12 cellular contexts compared by ENCODE assay signal in the genomic region with DNA sequence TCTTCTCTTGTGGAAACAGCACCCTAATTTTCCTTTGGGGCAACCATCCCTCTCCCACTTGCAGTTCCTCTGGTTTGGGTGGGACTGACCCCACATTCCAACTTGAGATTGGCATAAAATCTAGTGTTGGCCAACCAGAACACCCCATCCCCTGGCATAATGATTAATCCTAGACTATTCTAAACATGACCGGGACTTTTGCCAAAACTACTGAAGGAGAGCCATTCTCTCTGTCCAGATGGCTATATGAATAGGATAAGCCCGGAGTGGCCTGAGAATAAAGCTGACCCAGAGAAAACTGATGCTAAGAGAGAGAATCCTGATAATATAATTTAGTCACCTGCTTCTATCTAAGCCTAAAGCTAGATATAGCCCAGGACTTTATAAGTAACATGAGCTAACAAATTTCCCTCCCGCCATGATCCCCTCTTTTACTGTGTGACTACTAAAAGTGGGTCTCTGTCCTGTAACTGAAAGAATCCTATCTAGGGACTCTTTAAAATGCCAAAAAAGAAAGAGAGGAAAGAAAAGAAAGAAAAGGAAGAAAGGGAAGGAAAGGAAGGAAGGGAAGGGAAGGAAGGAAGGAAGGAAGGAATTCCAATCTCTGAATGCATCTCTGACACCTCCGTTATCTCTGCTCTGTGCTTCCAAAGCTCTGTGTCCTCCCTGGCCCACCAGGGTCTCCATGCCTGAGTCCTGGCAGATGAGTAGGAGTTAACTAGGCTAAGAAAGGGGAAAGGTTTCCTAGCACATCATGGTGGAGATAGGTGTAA. TPM values are rescaled to one million over a fixed set of nuclear protein-coding genes. Genes with fewer than 3 reads are reported as not detected.
A peak's percentile ranks its signal among the peaks of the same experiment; 100 is the strongest.
DNase-seq lines count a peak whose midpoint lies in the region; ATAC-seq and TF ChIP-seq lines count a peak whose summit lies in the region.
"Had no signal": no experiment of that assay in that cellular context is flagged by ENCODE, and none has a peak within 500 bp of the region (broad histone marks: within the 10 kb centered on the region; RNA-seq: fewer than 3 reads in every experiment).

No MANE protein-coding gene starts in this region.

- no peaks in the 10 kb centered on the region for H3K4me1 ChIP-seq in breast epithelium
- H3K4me1 ChIP-seq in foreskin keratinocyte = no peaks in the 10 kb centered on the region
- H3K4me1 ChIP-seq in prostate gland (replicated peaks) = no peaks in the 10 kb centered on the region
- H3K4me1 ChIP-seq: heart left ventricle had no signal

- H3K27me3 ChIP-seq in breast epithelium (peaks cover 0 to 18% of the 10 kb centered on the region in 2 donors), foreskin keratinocyte (no peaks in the 10 kb centered on the region), prostate gland (replicated peaks; ENCODE audit: insufficient read depth) (no peaks in the 10 kb centered on the region)
- H3K27me3 ChIP-seq: cardiac muscle cell had no signal

- ATAC-seq in SK-N-SH treated with all-trans-retinoic acid at 6 μM for 48 hours (peak; percentile 85), foreskin keratinocyte (no peak)
- ATAC-seq in stimulated activated naive B cell treated with anti-CD40 and anti-IgM and Interleukin-4, amounts not matched to agents 10 μg/mL and 1 μg/mL and 100 μg/mL, for 72 hours (replicated peaks) = no peak
- ATAC-seq: heart left ventricle had no signal

- no TSS peak for BruUV-seq in MCF 10A (replicated peaks; lab: Mats Ljungman, UMichigan)

- H3K4me3 ChIP-seq in breast epithelium (no peak overlapping the region), fibroblast of mammary gland (ENCODE audit: control insufficient read depth, low read depth, low read length) (no peak overlapping the region), prostate gland (no peak overlapping the region)
- H3K4me3 ChIP-seq: cardiac muscle cell, heart left ventricle, SK-N-MC had no signal

- H3K27ac ChIP-seq in breast epithelium (no peak overlapping the region), foreskin keratinocyte (no peak overlapping the region), prostate gland (no peak overlapping the region)
- H3K27ac ChIP-seq: cardiac muscle cell, heart left ventricle, SK-N-MC had no signal

- TF ChIP-seq CTCF in MCF 10A (IDR thresholded peaks at IDR 0.05; ENCODE audit: unreplicated experiment) (no peak), breast epithelium (IDR thresholded peaks at IDR 0.05) (no peak), fibroblast of mammary gland (conservative IDR thresholded peaks at IDR 0.05; ENCODE audit: control insufficient read depth, insufficient read depth, low read depth, low read length) (no peak), foreskin keratinocyte (conservative IDR thresholded peaks at IDR 0.05) (no peak), prostate gland (IDR thresholded peaks at IDR 0.05) (no peak)

- H3K9me3 ChIP-seq in breast epithelium (no peaks in the 10 kb centered on the region), prostate gland (no peaks in the 10 kb centered on the region)
- H3K9me3 ChIP-seq: heart left ventricle had no signal

- H3K36me3 ChIP-seq in breast epithelium = no peaks in the 10 kb centered on the region
- no peaks in the 10 kb centered on the region for H3K36me3 ChIP-seq in prostate gland
- H3K36me3 ChIP-seq: cardiac muscle cell, heart left ventricle had no signal

- no peaks in the 10 kb centered on the region for H3K36me3 Mint-ChIP-seq in MCF 10A (ENCODE audit: insufficient read depth, unreplicated experiment)
- H3K36me3 Mint-ChIP-seq in stimulated activated naive B cell treated with anti-CD40 and anti-IgM and Interleukin-4, amounts not matched to agents 10 μg/mL and 1 μg/mL and 100 μg/mL, for 72 hours = peaks cover 0 to 1% of the 10 kb centered on the region in 2 donors

- TF ChIP-seq POLR2A in breast epithelium (IDR thresholded peaks at IDR 0.05) (no peak), prostate gland (IDR thresholded peaks at IDR 0.05) (no peak)

- CTCF ChIA-PET in MCF 10A (lab: Yijun Ruan, JAX) = interaction anchor here (0.6 to 1.0 kb wide), 3 partner anchors 9 to 20 kb away, joined by 3 read pairs; no protein-coding TSS in a partner anchor

- DNase-seq in MCF 10A (ENCODE audit: unreplicated experiment) (peak; percentile 55), breast epithelium (ENCODE audit: low spot score in 2 of 2) (no peak), fibroblast of mammary gland (ENCODE audit: low read depth) (peak; percentile 64), foreskin keratinocyte (no peak), prostate gland (ENCODE audit: low spot score) (no peak), NCI-H2081 treated with DMSO at 0.1 percent for 48 hours (lab: John Stamatoyannopoulos, UW) (no peak)
- no peak for DNase-seq in stimulated activated naive B cell treated with anti-CD40 and anti-IgM and Interleukin-4, amounts not matched to agents 10 μg/mL and 1 μg/mL and 100 μg/mL, for 72 hours
- DNase-seq: heart left ventricle; stimulated activated naive CD4-positive, alpha-beta T cell had no signal

- H3K27me3 Mint-ChIP-seq in MCF 10A (ENCODE audit: insufficient read depth, unreplicated experiment) = peaks cover 12% of the 10 kb centered on the region
- peaks cover 11 to 13% of the 10 kb centered on the region in 2 donors for H3K27me3 Mint-ChIP-seq in stimulated activated naive B cell treated with anti-CD40 and anti-IgM and Interleukin-4, amounts not matched to agents 10 μg/mL and 1 μg/mL and 100 μg/mL, for 72 hours

- 45% methylated on average over 4 of the region's 4 CpGs for whole genome bisulfite sequencing in prostate gland

- H3K4me1 Mint-ChIP-seq in MCF 10A (ENCODE audit: insufficient read depth, unreplicated experiment) = peaks cover 8% of the 10 kb centered on the region
- H3K4me1 Mint-ChIP-seq in stimulated activated naive B cell treated with anti-CD40 and anti-IgM and Interleukin-4, amounts not matched to agents 10 μg/mL and 1 μg/mL and 100 μg/mL, for 72 hours = peaks cover 0 to 8% of the 10 kb centered on the region in 2 donors

- no peaks in the 10 kb centered on the region for H3K9me3 Mint-ChIP-seq in MCF 10A (ENCODE audit: unreplicated experiment)
- peaks cover 2 to 4% of the 10 kb centered on the region in 2 donors for H3K9me3 Mint-ChIP-seq in stimulated activated naive B cell treated with anti-CD40 and anti-IgM and Interleukin-4, amounts not matched to agents 10 μg/mL and 1 μg/mL and 100 μg/mL, for 72 hours

- intact Hi-C loops in MCF 10A (cut with micrococcal nuclease) (no loop called here), breast epithelium (cut with DNase I; ENCODE audit: low total_unique reads) (no loop called here), prostate gland (cut with DNase I) (no loop called here)

- POLR2A ChIA-PET in MCF 10A (lab: Yijun Ruan, JAX) = interaction anchor here (0.7 kb wide), 2 partner anchors 9 to 200 kb away, joined by 4 read pairs; no protein-coding TSS in a partner anchor

- H3K27ac Mint-ChIP-seq in MCF 10A (ENCODE audit: low read depth, unreplicated experiment) = no peak overlapping the region
- peak overlapping the region; percentile 82 for H3K27ac Mint-ChIP-seq in stimulated activated naive B cell treated with anti-CD40 and anti-IgM and Interleukin-4, amounts not matched to agents 10 μg/mL and 1 μg/mL and 100 μg/mL, for 72 hours

- no peak overlapping the region for H3K4me3 Mint-ChIP-seq in MCF 10A (ENCODE audit: unreplicated experiment)
- H3K4me3 Mint-ChIP-seq in stimulated activated naive B cell treated with anti-CD40 and anti-IgM and Interleukin-4, amounts not matched to agents 10 μg/mL and 1 μg/mL and 100 μg/mL, for 72 hours = no peak overlapping the region

TF ChIP-seq in SK-N-SH treated with all-trans-retinoic acid at 6 μM for 48 hours, 23 proteins besides CTCF, POLR2A, EP300 and RAD21:
- TF ChIP-seq ISL1 (CRISPR knock-in tag; IDR thresholded peaks at IDR 0.05) (0 out of 2 replicates have a peak, but pooled peaks have one; percentile 21), GLIS3 (CRISPR knock-in tag; IDR thresholded peaks at IDR 0.05) (no peak)

RNA-seq across cellular contexts. Expression of a gene that starts 28.0 kb away (rescaled TPM):
- total RNA-seq in MCF 10A (2022) = 168 and 176 TPM in 2 replicates
- total RNA-seq in breast epithelium = 100 to 1,000 TPM in 1 of 3 donors, 10 to 100 TPM in 2; 90.6 to 103 (median 97.5) TPM
- total RNA-seq in foreskin keratinocyte = 146 and 157 TPM in 2 replicates
- 121 and 137 TPM in 2 replicates for polyA plus RNA-seq in foreskin keratinocyte
- 10 to 100 TPM; 48.5 to 67.7 TPM for total RNA-seq in prostate gland

Comparison
In these comparisons a context has a peak if more than half of its experiments do, and no peak if none do; other contexts are left out.
1. DNase-seq: peak in MCF 10A (single experiment) and fibroblast of mammary gland (single experiment); none in breast epithelium (0 of 2), stimulated activated naive B cell treated with anti-CD40 and anti-IgM and Interleukin-4, amounts not matched to agents 10 μg/mL and 1 μg/mL and 100 μg/mL, for 72 hours (single experiment), foreskin keratinocyte (0 of 2), prostate gland (single experiment) and NCI-H2081 treated with DMSO at 0.1 percent for 48 hours (single experiment).